Comparison of ENCODE assay signal across 14 cellular contexts in the genomic region with DNA sequence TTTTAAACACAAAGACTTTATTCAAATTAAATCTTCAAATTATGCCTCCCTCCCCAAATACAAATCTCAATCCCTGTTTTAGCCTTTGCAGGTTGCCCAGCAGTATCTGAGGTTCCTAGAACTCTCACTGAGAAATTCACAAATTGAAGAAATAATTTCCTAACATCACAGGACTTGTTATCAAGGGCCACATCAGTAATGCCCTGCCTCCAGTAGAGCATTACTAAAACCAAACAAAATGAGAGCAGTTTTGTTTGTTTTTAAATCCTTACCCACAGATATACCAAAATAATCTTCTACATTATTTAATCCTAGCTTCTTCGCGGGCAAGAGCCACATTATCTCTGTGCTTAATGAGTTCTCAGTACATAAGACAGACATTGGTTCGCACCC.
DNase-seq lines count a peak whose midpoint lies in the region; ATAC-seq and TF ChIP-seq lines count a peak whose summit lies in the region.
"Had no signal": no experiment of that assay in that cellular context is flagged by ENCODE, and none has a peak within 500 bp of the region (broad histone marks: within the 10 kb centered on the region; RNA-seq: fewer than 3 reads in every experiment).

No MANE protein-coding gene starts in this region.

- DNase-seq in DMS53 (lab: John Stamatoyannopoulos, UW) (peak; percentile 45), DMS53 treated with DMSO at 0.1 percent for 48 hours (lab: John Stamatoyannopoulos, UW; ENCODE audit: unreplicated experiment) (no peak), PC-3 (peak; percentile 40), thyroid gland (no peak), H7 (no peak), COR-L47 (lab: John Stamatoyannopoulos, UW) (no peak)
- DNase-seq: BE2C; CD4-positive, alpha-beta T cell; GF-D8; NCI-H187; NCI-H446 had no signal

- H3K27me3 ChIP-seq in PC-3 (ENCODE audit: low read length) (no peaks in the 10 kb centered on the region), iPS-18a (ENCODE audit: control insufficient read depth, insufficient read depth, low read length) (no peaks in the 10 kb centered on the region), thyroid gland (no peaks in the 10 kb centered on the region), H7 (ENCODE audit: control insufficient read depth, insufficient read depth, low read length) (no peaks in the 10 kb centered on the region)
- H3K27me3 ChIP-seq: BE2C, SJSA1 had no signal

- peaks cover 12% of the 10 kb centered on the region; the same call in 1 of the 2 replicates for H3K79me2 ChIP-seq in PC-3 (ENCODE audit: low read length)

- ATAC-seq in PC-3 (no peak), HG03457 (IDR thresholded peaks at IDR 0.05; ENCODE audit: unreplicated experiment) (no peak)

- H3K4me1 ChIP-seq in PC-3 (ENCODE audit: insufficient read depth, low read length) (peaks cover 41% of the 10 kb centered on the region), iPS-18a (ENCODE audit: control insufficient read depth, low read depth, low read length) (peaks cover 26% of the 10 kb centered on the region), thyroid gland (peaks cover 36 to 40% of the 10 kb centered on the region in 2 donors)
- H3K4me1 ChIP-seq: BE2C had no signal

- 60 to 63% methylated on average over 3 of the region's 3 CpGs for WGBS in thyroid gland, 2 donors

- POLR2A ChIA-PET in PC-3 (lab: Charles Lee; ENCODE audit: unreplicated experiment), result no interaction called here

- no peak for TF ChIP-seq POLR2A in thyroid gland (IDR thresholded peaks at IDR 0.05)

- H3K9ac ChIP-seq in PC-3 (ENCODE audit: low read length) (peak overlapping the region; percentile 70), iPS-18a (ENCODE audit: low read length) (peak overlapping the region; percentile 41)

- H3K4me2 ChIP-seq in PC-3 (ENCODE audit: low read length), result peak overlapping the region; percentile 78

- no peaks in the 10 kb centered on the region for H4K20me1 ChIP-seq in PC-3 (ENCODE audit: low read length)

- H3K27ac ChIP-seq in PC-3 (ENCODE audit: low read length) (peak overlapping the region; percentile 88), iPS-18a (ENCODE audit: low read length) (peak overlapping the region; percentile 81), thyroid gland (peak overlapping the region; percentile 49 to 79 (median 53))
- H3K27ac ChIP-seq: SJSA1 had no signal

- CTCF ChIA-PET in PC-3 (lab: Charles Lee), result interaction anchor here (0.6 kb wide), 1 partner anchor 225 kb away, joined by 4 read pairs; no protein-coding TSS in a partner anchor

- no peaks in the 10 kb centered on the region for H3K9me2 ChIP-seq in PC-3 (replicated peaks; ENCODE audit: low read length)

- H3F3A ChIP-seq in PC-3 (ENCODE audit: low read length, unreplicated experiment), result peaks cover 6% of the 10 kb centered on the region

- BruUV-seq in PC-3 (replicated peaks; lab: Mats Ljungman, UMichigan), result no TSS peak

- intact Hi-C loops in PC-3 (cut with micrococcal nuclease), result loop anchor here (1.0 to 2.0 kb wide), 7 partner anchors 30 to 153 kb away; no protein-coding TSS in a partner anchor
- intact Hi-C loops in thyroid gland (cut with DNase I), result no loop called here

- peak overlapping the region; percentile 8; the same call in 1 of the 2 replicates for H2AFZ ChIP-seq in PC-3 (ENCODE audit: low read length)

- TF ChIP-seq CTCF in PC-3 (conservative IDR thresholded peaks at IDR 0.05; ENCODE audit: low read depth, low read length), result no peak
- no peak for TF ChIP-seq CTCF in thyroid gland (IDR thresholded peaks at IDR 0.05)

- H3K9me3 ChIP-seq in PC-3 (ENCODE audit: low read length) (no peaks in the 10 kb centered on the region), iPS-18a (ENCODE audit: control insufficient read depth, low read depth, low read length) (no peaks in the 10 kb centered on the region), thyroid gland (no peaks in the 10 kb centered on the region)
- H3K9me3 ChIP-seq: BE2C, SJSA1 had no signal

- H3K36me3 ChIP-seq in PC-3 (ENCODE audit: low read depth, low read length) (no peaks in the 10 kb centered on the region), iPS-18a (ENCODE audit: control insufficient read depth, low read depth, low read length) (no peaks in the 10 kb centered on the region), thyroid gland (no peaks in the 10 kb centered on the region), H7 (replicated peaks; ENCODE audit: control insufficient read depth, insufficient read depth, low read length) (no peaks in the 10 kb centered on the region)
- H3K36me3 ChIP-seq: BE2C, SJSA1 had no signal

- peak overlapping the region; percentile 45 for H3K4me3 ChIP-seq in PC-3 (ENCODE audit: low read length)
- H3K4me3 ChIP-seq in iPS-18a (ENCODE audit: low read length), result peak overlapping the region; percentile 18
- no peak overlapping the region for H3K4me3 ChIP-seq in thyroid gland (replicated peaks in 1 of 3)
- no peak overlapping the region for H3K4me3 ChIP-seq in H7 (ENCODE audit: insufficient read depth, low read depth, low read length)
- H3K4me3 ChIP-seq: SJSA1 had no signal

Comparison
In these comparisons a context has a peak if more than half of its experiments do, and no peak if none do; other contexts are left out.
1. DNase-seq: peak in DMS53 (single experiment) and PC-3 (single experiment); none in DMS53 treated with DMSO at 0.1 percent for 48 hours (single experiment), thyroid gland (0 of 2), H7 (single experiment) and COR-L47 (single experiment).
2. H3K4me3 ChIP-seq: peak in PC-3 (single experiment) and iPS-18a (single experiment); none in thyroid gland (0 of 3) and H7 (single experiment).
3. Peak in every context shown above with its lines, with median percentiles within 50 percentile points of each other: H3K27ac ChIP-seq.